Comparison of ENCODE assay signal across 8 cellular contexts in the genomic region with DNA sequence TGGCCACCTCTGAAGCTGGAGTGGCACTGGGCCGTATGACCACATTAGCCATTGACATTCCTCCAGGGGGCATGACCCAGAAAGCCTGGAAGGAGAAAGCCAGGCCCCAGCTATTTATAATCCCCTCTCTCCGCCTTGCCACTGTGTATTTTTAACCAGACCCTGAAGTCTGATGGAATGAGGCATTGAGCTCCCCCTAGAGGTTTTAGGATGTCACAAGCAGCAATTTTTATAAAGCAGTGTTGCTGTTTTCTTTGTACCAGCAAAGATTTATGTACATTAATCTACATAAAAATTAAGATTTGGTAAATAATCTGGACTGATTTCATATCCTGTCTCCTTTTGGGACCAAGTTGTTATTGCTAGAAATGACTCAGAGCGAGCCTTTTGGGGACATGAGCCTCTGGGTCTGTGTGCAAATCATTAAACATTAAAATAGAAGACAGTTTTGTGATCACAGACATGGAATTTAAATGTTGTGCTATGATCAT.
DNase-seq lines count a peak whose midpoint lies in the region; ATAC-seq and TF ChIP-seq lines count a peak whose summit lies in the region.

No MANE protein-coding gene starts in this region.

- H3K4me1 Mint-ChIP-seq in stimulated activated naive B cell treated with anti-CD40 and anti-IgM and Interleukin-4, amounts not matched to agents 10 μg/mL and 1 μg/mL and 100 μg/mL, for 72 hours = peaks cover 28 to 51% of the 10 kb centered on the region in 2 donors

- ATAC-seq in GM18519 (IDR thresholded peaks at IDR 0.05; ENCODE audit: low FRiP score, unreplicated experiment) (peak; percentile 59), HG03571 (IDR thresholded peaks at IDR 0.05; ENCODE audit: unreplicated experiment) (peak; percentile 64), GM18520 (IDR thresholded peaks at IDR 0.05; ENCODE audit: unreplicated experiment) (no peak)
- peak; percentile 66 to 70 for ATAC-seq in stimulated activated naive B cell treated with anti-CD40 and anti-IgM and Interleukin-4, amounts not matched to agents 10 μg/mL and 1 μg/mL and 100 μg/mL, for 72 hours (replicated peaks)

- no peaks in the 10 kb centered on the region for H3K9me3 Mint-ChIP-seq in stimulated activated naive B cell treated with anti-CD40 and anti-IgM and Interleukin-4, amounts not matched to agents 10 μg/mL and 1 μg/mL and 100 μg/mL, for 72 hours

- peaks cover 43% of the 10 kb centered on the region for H3K4me1 ChIP-seq in iPS-20b (ENCODE audit: insufficient read depth, low read length)

- peak overlapping the region; percentile 40 for H3K9ac ChIP-seq in iPS-20b (ENCODE audit: low read depth, low read length)

- no peaks in the 10 kb centered on the region for H3K27me3 Mint-ChIP-seq in stimulated activated naive B cell treated with anti-CD40 and anti-IgM and Interleukin-4, amounts not matched to agents 10 μg/mL and 1 μg/mL and 100 μg/mL, for 72 hours

- H3K27me3 ChIP-seq in iPS-20b (ENCODE audit: insufficient read depth, low read length) = no peaks in the 10 kb centered on the region

- H3K4me3 ChIP-seq in astrocyte of the cerebellum (ENCODE audit: low read depth, low read length) (no peak overlapping the region), iPS-20b (ENCODE audit: low read length) (peak overlapping the region; percentile 21; the same call in 1 of the 2 replicates)

- H3K27ac ChIP-seq in iPS-20b (ENCODE audit: low read length) = no peak overlapping the region

- TF ChIP-seq CTCF in astrocyte of the cerebellum (IDR thresholded peaks at IDR 0.05; ENCODE audit: low read depth, low read length, missing control alignments) = peak; percentile 79

- H3K36me3 ChIP-seq in iPS-20b (ENCODE audit: insufficient read depth, low read depth, low read length) = peaks cover 7% of the 10 kb centered on the region; the same call in 1 of the 2 replicates

- H3K36me3 Mint-ChIP-seq in stimulated activated naive B cell treated with anti-CD40 and anti-IgM and Interleukin-4, amounts not matched to agents 10 μg/mL and 1 μg/mL and 100 μg/mL, for 72 hours = peaks cover 6 to 17% of the 10 kb centered on the region in 2 donors

- H3K4me3 Mint-ChIP-seq in stimulated activated naive B cell treated with anti-CD40 and anti-IgM and Interleukin-4, amounts not matched to agents 10 μg/mL and 1 μg/mL and 100 μg/mL, for 72 hours = no peak overlapping the region

- no peaks in the 10 kb centered on the region for H3K9me3 ChIP-seq in iPS-20b (ENCODE audit: insufficient read depth, low read depth, low read length)

- in situ Hi-C loops in astrocyte of the cerebellum (cut with HindIII; ENCODE audit: low sequenced_read_pairs) = no loop called here

- H3K27ac Mint-ChIP-seq in stimulated activated naive B cell treated with anti-CD40 and anti-IgM and Interleukin-4, amounts not matched to agents 10 μg/mL and 1 μg/mL and 100 μg/mL, for 72 hours = no peak overlapping the region

- peak; percentile 60 for DNase-seq in AG08396 (ENCODE audit: low spot score)
- DNase-seq in NCI-H510A treated with DMSO at 0.1 percent for 48 hours (lab: John Stamatoyannopoulos, UW) = peak; percentile 81
- peak; percentile 55 for DNase-seq in astrocyte of the cerebellum (ENCODE audit: low read depth)
- DNase-seq in stimulated activated naive B cell treated with anti-CD40 and anti-IgM and Interleukin-4, amounts not matched to agents 10 μg/mL and 1 μg/mL and 100 μg/mL, for 72 hours = no peak
